In genomic region chr1:153633747-153634665, GRCh38 we compare ENCODE assay signal across 1 cellular context.
TF ChIP-seq lines count a peak whose summit lies in the region.

TSS of gene CHTOP (plus strand) at chr1:153634066. CDS start at chr1:153636589, 2,523 bp downstream.

TF ChIP-seq in HepG2, 621 proteins besides CTCF, POLR2A, EP300 and RAD21 (continued from another document and continues in another):
- TF ChIP-seq ZMYM2 (CRISPR knock-in tag; IDR thresholded peaks at IDR 0.05), result 0 out of 2 replicates have a peak, but pooled peaks have one; percentile 46
- TF ChIP-seq PCBP1 (IDR thresholded peaks at IDR 0.05; ENCODE audit: borderline replicate concordance, low read depth, low read length), result 0 out of 2 replicates have a peak, but pooled peaks have one; percentile 58
- TF ChIP-seq AHR (CRISPR knock-in tag; IDR thresholded peaks at IDR 0.05), result no peak; the same call in 1 of the 2 replicates
- TF ChIP-seq UBTF (CRISPR knock-in tag; IDR thresholded peaks at IDR 0.05), result peak; percentile 86
- TF ChIP-seq MYC (CRISPR knock-in tag; IDR thresholded peaks at IDR 0.05; ENCODE audit: borderline replicate concordance), result peak; percentile 58; the same call in 1 of the 2 replicates
- TF ChIP-seq SRY (CRISPR knock-in tag; IDR thresholded peaks at IDR 0.05), result peak; percentile 85; the same call in 1 of the 2 replicates
- TF ChIP-seq ADNP (CRISPR knock-in tag; IDR thresholded peaks at IDR 0.05), result no peak
- peak; percentile 26 for TF ChIP-seq NFYB (CRISPR knock-in tag; IDR thresholded peaks at IDR 0.05)
- TF ChIP-seq ZNF329 (CRISPR knock-in tag; IDR thresholded peaks at IDR 0.05; ENCODE audit: low read depth), result 0 out of 2 replicates have a peak, but pooled peaks have one; percentile 61
- 0 out of 2 replicates have a peak, but pooled peaks have one; percentile 16 for TF ChIP-seq CBX5 (CRISPR knock-in tag; IDR thresholded peaks at IDR 0.05; ENCODE audit: borderline replicate concordance)
- 0 out of 2 replicates have a peak, but pooled peaks have one; percentile 74 for TF ChIP-seq ZNF740 (CRISPR knock-in tag; IDR thresholded peaks at IDR 0.05)
- 0 out of 2 replicates have a peak, but pooled peaks have one; percentile 25 for TF ChIP-seq ZFP90 (CRISPR knock-in tag; IDR thresholded peaks at IDR 0.05; ENCODE audit: borderline replicate concordance)
- TF ChIP-seq FOXP4 (CRISPR knock-in tag; IDR thresholded peaks at IDR 0.05), result peak; percentile 7; the same call in 1 of the 2 replicates
- TF ChIP-seq ZNF101 (CRISPR knock-in tag; IDR thresholded peaks at IDR 0.05; ENCODE audit: borderline replicate concordance, low read depth), result 0 out of 2 replicates have a peak, but pooled peaks have one; percentile 85
- peak; percentile 77 for TF ChIP-seq ATF7 (IDR thresholded peaks at IDR 0.05)
- peak; percentile 88 for TF ChIP-seq ATF7 (CRISPR knock-in tag; IDR thresholded peaks at IDR 0.05)
- no peak; the same call in 1 of the 2 replicates for TF ChIP-seq ZNF230 (CRISPR knock-in tag; IDR thresholded peaks at IDR 0.05)
- TF ChIP-seq ZNF280D (CRISPR knock-in tag; IDR thresholded peaks at IDR 0.05), result peak; percentile 80; the same call in 1 of the 2 replicates
- TF ChIP-seq ZSCAN21 (CRISPR knock-in tag; IDR thresholded peaks at IDR 0.05; ENCODE audit: borderline replicate concordance), result peak; percentile 42; the same call in 1 of the 2 replicates
- no peak for TF ChIP-seq RCOR2 (CRISPR knock-in tag; IDR thresholded peaks at IDR 0.05)
- TF ChIP-seq PCBP2 (optimal IDR thresholded peaks at IDR 0.05; ENCODE audit: low read depth, low read length, poor library complexity, severe bottlenecking), result no peak
- 0 out of 2 replicates have a peak, but pooled peaks have one; percentile 13 for TF ChIP-seq NCOA2 (CRISPR knock-in tag; IDR thresholded peaks at IDR 0.05)
- TF ChIP-seq ZC3H13 (CRISPR knock-in tag; IDR thresholded peaks at IDR 0.05), result peak; percentile 78
- TF ChIP-seq SNAPC2 (CRISPR knock-in tag; IDR thresholded peaks at IDR 0.05), result 0 out of 2 replicates have a peak, but pooled peaks have one; percentile 38
- TF ChIP-seq ZHX2 (IDR thresholded peaks at IDR 0.05; ENCODE audit: low read depth), result peak; percentile 99
- TF ChIP-seq ZHX2 (CRISPR knock-in tag; IDR thresholded peaks at IDR 0.05; ENCODE audit: borderline replicate concordance), result no peak
- TF ChIP-seq FOXA3 (CRISPR knock-in tag; IDR thresholded peaks at IDR 0.05), result peak; percentile 65
- TF ChIP-seq ZNF3 (CRISPR knock-in tag; IDR thresholded peaks at IDR 0.05), result 0 out of 2 replicates have a peak, but pooled peaks have one; percentile 24
- no peak for TF ChIP-seq NCOA5 (CRISPR knock-in tag; IDR thresholded peaks at IDR 0.05)
- peak; percentile 76 for TF ChIP-seq CEBPG (CRISPR knock-in tag; IDR thresholded peaks at IDR 0.05)
- peak; percentile 93 for TF ChIP-seq DRAP1 (CRISPR knock-in tag; IDR thresholded peaks at IDR 0.05)
- TF ChIP-seq TFDP1 (CRISPR knock-in tag; IDR thresholded peaks at IDR 0.05; ENCODE audit: borderline replicate concordance), result peak; percentile 95
- TF ChIP-seq BCL6 (CRISPR knock-in tag; IDR thresholded peaks at IDR 0.05), result 0 out of 2 replicates have a peak, but pooled peaks have one; percentile 24
- TF ChIP-seq ZNF83 (CRISPR knock-in tag; IDR thresholded peaks at IDR 0.05; ENCODE audit: borderline replicate concordance), result no peak
- TF ChIP-seq ZNF547 (CRISPR knock-in tag; IDR thresholded peaks at IDR 0.05), result peak; percentile 88
- TF ChIP-seq GMEB1 (CRISPR knock-in tag; IDR thresholded peaks at IDR 0.05; ENCODE audit: borderline replicate concordance), result peak; percentile 100
- TF ChIP-seq ASH2L (IDR thresholded peaks at IDR 0.05; ENCODE audit: insufficient read length, low read depth, low read length), result peak; percentile 96
- TF ChIP-seq ZNF839 (CRISPR knock-in tag; IDR thresholded peaks at IDR 0.05; ENCODE audit: borderline replicate concordance), result peak; percentile 35; the same call in 1 of the 2 replicates
- TF ChIP-seq TEF (CRISPR knock-in tag; IDR thresholded peaks at IDR 0.05), result no peak
- peak; percentile 51; the same call in 1 of the 2 replicates for TF ChIP-seq SIN3A (IDR thresholded peaks at IDR 0.05; ENCODE audit: borderline replicate concordance, low read depth, low read length)
- TF ChIP-seq TCF7L2 (IDR thresholded peaks at IDR 0.05; ENCODE audit: low read depth, low read length), result no peak
- peak; percentile 63; the same call in 1 of the 2 replicates for TF ChIP-seq ZBTB25 (CRISPR knock-in tag; IDR thresholded peaks at IDR 0.05)
